Comparison of ENCODE assay signal across 1 cellular context in the genomic region with DNA sequence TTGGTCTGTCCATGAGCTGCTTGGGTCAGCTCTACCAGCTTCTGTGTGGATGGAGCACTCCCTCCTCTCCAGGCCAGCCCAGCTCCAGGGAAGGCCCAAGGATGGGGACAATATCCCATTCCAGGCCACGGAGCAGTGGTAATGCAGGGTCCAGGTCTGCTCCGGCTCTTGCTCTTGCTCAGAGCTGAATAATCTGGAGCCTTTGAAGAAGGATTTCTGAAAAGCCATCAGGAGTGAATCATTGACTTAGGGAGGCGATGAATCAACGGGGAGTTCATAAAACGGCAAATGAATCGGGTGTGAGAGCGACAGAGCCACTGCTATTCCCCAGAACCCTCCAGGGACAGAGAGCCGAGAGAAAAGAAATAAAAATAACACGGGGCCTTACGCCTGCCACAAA.
TF ChIP-seq lines count a peak whose summit lies in the region.

No MANE protein-coding gene starts in this region.

TF ChIP-seq in IMR-90, 13 proteins besides CTCF, POLR2A, EP300 and RAD21:
- TF ChIP-seq SMC3 (IDR thresholded peaks at IDR 0.05; ENCODE audit: low read depth, low read length) (no peak), MAZ (IDR thresholded peaks at IDR 0.05; ENCODE audit: borderline replicate concordance, low read depth, low read length) (no peak), FOS (IDR thresholded peaks at IDR 0.05; ENCODE audit: low read depth, low read length) (no peak), BHLHE40 (IDR thresholded peaks at IDR 0.05; ENCODE audit: low read depth, low read length) (no peak), RCOR1 (IDR thresholded peaks at IDR 0.05; ENCODE audit: insufficient replicate concordance, low read length) (no peak)
- TF ChIP-seq, protein P1, sequence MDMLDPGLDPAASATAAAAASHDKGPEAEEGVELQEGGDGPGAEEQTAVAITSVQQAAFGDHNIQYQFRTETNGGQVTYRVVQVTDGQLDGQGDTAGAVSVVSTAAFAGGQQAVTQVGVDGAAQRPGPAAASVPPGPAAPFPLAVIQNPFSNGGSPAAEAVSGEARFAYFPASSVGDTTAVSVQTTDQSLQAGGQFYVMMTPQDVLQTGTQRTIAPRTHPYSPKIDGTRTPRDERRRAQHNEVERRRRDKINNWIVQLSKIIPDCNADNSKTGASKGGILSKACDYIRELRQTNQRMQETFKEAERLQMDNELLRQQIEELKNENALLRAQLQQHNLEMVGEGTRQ (IDR thresholded peaks at IDR 0.05; ENCODE audit: low read depth, low read length): no peak
